ENCODE assay signal across 8 cellular contexts in genomic region chr12:6425588-6426531, GRCh38. TPM values are rescaled to one million over a fixed set of nuclear protein-coding genes. Genes with fewer than 3 reads are reported as not detected.
DNase-seq lines count a peak whose midpoint lies in the region; ATAC-seq lines count a peak whose summit lies in the region.

No MANE protein-coding gene starts in this region.

- 78 to 81% methylated on average over 23 of the region's 23 CpGs for WGBS in GM23248 (ENCODE audit: low coverage in 1 of 2, low lambda C conversion rate in 2 of 2, missing lambda C conversion rate in 2 of 2), 2 experiments

- H3F3A ChIP-seq in GM23248 (ENCODE audit: insufficient read depth), result peaks cover 13% of the 10 kb centered on the region

- H3K27ac Mint-ChIP-seq in activated naive CD8-positive, alpha-beta T cell, result peak overlapping the region; percentile 99
- H3K27ac Mint-ChIP-seq in naive thymus-derived CD8-positive, alpha-beta T cell, result peak overlapping the region; percentile 98 to 100 (median 99)

- in situ Hi-C loops in GM23248 (cut with MboI), result no loop called here

- H3K27ac ChIP-seq in GM23248, result no peak overlapping the region

- H3K4me3 ChIP-seq in GM23248, result no peak overlapping the region

- peak overlapping the region; percentile 84 for H3K4me3 Mint-ChIP-seq in activated naive CD8-positive, alpha-beta T cell
- peak overlapping the region in 8 of 10 donors; percentile 19 to 89 (median 70) for H3K4me3 Mint-ChIP-seq in naive thymus-derived CD8-positive, alpha-beta T cell

- no peaks in the 10 kb centered on the region for H4K20me1 ChIP-seq in GM23248 (ENCODE audit: insufficient read depth)

- no peak overlapping the region for H2AFZ ChIP-seq in GM23248

- H3K9me3 Mint-ChIP-seq in activated naive CD8-positive, alpha-beta T cell (ENCODE audit: low read depth), result no peaks in the 10 kb centered on the region
- no peaks in the 10 kb centered on the region for H3K9me3 Mint-ChIP-seq in naive thymus-derived CD8-positive, alpha-beta T cell

- peaks cover 10% of the 10 kb centered on the region for H3K4me1 ChIP-seq in GM23248 (ENCODE audit: insufficient read depth)

- H3K79me2 ChIP-seq in GM23248 (ENCODE audit: insufficient read depth), result no peaks in the 10 kb centered on the region

- peaks cover 63% of the 10 kb centered on the region for H3K4me1 Mint-ChIP-seq in activated naive CD8-positive, alpha-beta T cell (ENCODE audit: low read depth)
- H3K4me1 Mint-ChIP-seq in naive thymus-derived CD8-positive, alpha-beta T cell, result peaks cover 26 to 60% (median 50%) of the 10 kb centered on the region in 4 donors

- H3K27me3 Mint-ChIP-seq in activated naive CD8-positive, alpha-beta T cell, result no peaks in the 10 kb centered on the region
- no peaks in the 10 kb centered on the region for H3K27me3 Mint-ChIP-seq in naive thymus-derived CD8-positive, alpha-beta T cell

- no peaks in the 10 kb centered on the region for H3K36me3 ChIP-seq in GM23248 (ENCODE audit: low read depth)

- peak; percentile 31 for ATAC-seq in HG02798 (IDR thresholded peaks at IDR 0.05; ENCODE audit: poor library complexity, unreplicated experiment)
- ATAC-seq in naive thymus-derived CD8-positive, alpha-beta T cell, result no peak

- H3K9me3 ChIP-seq in GM23248 (ENCODE audit: low read depth), result no peaks in the 10 kb centered on the region

- POLR2A ChIA-PET in naive thymus-derived CD8-positive, alpha-beta T cell (lab: Charles Lee), result interaction anchor here (0.5 to 8.0 kb wide), 13 partner anchors 9 to 147 kb away, joined by 3 to 248 read pairs (median 12); partner anchors contain the start of genes CD27, GAPDH, TAPBPL and VAMP1

- H3K9ac ChIP-seq in GM23248, result no peak overlapping the region

- H3K36me3 Mint-ChIP-seq in activated naive CD8-positive, alpha-beta T cell, result peaks cover 2% of the 10 kb centered on the region
- no peaks in the 10 kb centered on the region for H3K36me3 Mint-ChIP-seq in naive thymus-derived CD8-positive, alpha-beta T cell

- H3K9me2 ChIP-seq in GM23248 (ENCODE audit: insufficient read depth), result no peaks in the 10 kb centered on the region

- no peak overlapping the region for H3K4me2 ChIP-seq in GM23248 (ENCODE audit: unreplicated experiment)

- H3K27me3 ChIP-seq in GM23248 (replicated peaks; ENCODE audit: insufficient read depth), result no peaks in the 10 kb centered on the region

- DNase-seq in Daoy (ENCODE audit: low read depth) (peak; percentile 18), GM23248 (no peak), NCI-H1417 (lab: John Stamatoyannopoulos, UW) (no peak), GM03348 (ENCODE audit: low spot score) (no peak), NCI-H526 treated with DMSO at 0.1 percent for 48 hours (lab: John Stamatoyannopoulos, UW) (no peak)
- peak in 3 of 10 donors; percentile 17 to 50 (median 21) for DNase-seq in naive thymus-derived CD8-positive, alpha-beta T cell

RNA-seq across cellular contexts. Expression of gene CD27, which starts 18.9 kb away (rescaled TPM):
- not detected in 2 replicates for total RNA-seq in Daoy (2014; rRNA removed; shearing (Covaris generic))
- 100 to 1,000 TPM; 149 to 150 TPM for total RNA-seq in naive thymus-derived CD8-positive, alpha-beta T cell
- 100 to 1,000 TPM; 391 to 632 (median 577) TPM for polyA plus RNA-seq in naive thymus-derived CD8-positive, alpha-beta T cell
- not detected in 2 replicates for total RNA-seq in GM23248 (2014; rRNA removed; shearing (Covaris generic))
- polyA plus RNA-seq in GM23248 (2016; fragmentation: Nextera tagmentation; extraction: Ambion mirVana), result 0.28 and 0.32 TPM in 2 replicates

RNA-seq across cellular contexts. Expression of gene TAPBPL, which starts 26.0 kb away (rescaled TPM):
- 4.0 and 10.9 TPM in 2 replicates for total RNA-seq in Daoy (2014; rRNA removed; shearing (Covaris generic))
- 10 to 100 TPM; 42.5 to 45.4 TPM for total RNA-seq in naive thymus-derived CD8-positive, alpha-beta T cell
- polyA plus RNA-seq in naive thymus-derived CD8-positive, alpha-beta T cell, result 100 to 1,000 TPM in 2 of 3 donors, 10 to 100 TPM in 1; 46.0 to 126 (median 106) TPM
- total RNA-seq in GM23248 (2014; rRNA removed; shearing (Covaris generic)), result 7.8 and 8.1 TPM in 2 replicates
- polyA plus RNA-seq in GM23248 (2016; fragmentation: Nextera tagmentation; extraction: Ambion mirVana), result 9.2 and 9.4 TPM in 2 replicates

RNA-seq across cellular contexts. Expression of gene LTBR, which starts 41.9 kb away (rescaled TPM):
- total RNA-seq in Daoy (2014; rRNA removed; shearing (Covaris generic)), result 29.8 and 49.0 TPM in 2 replicates
- under 1 TPM; 0.91 to 0.93 TPM for total RNA-seq in naive thymus-derived CD8-positive, alpha-beta T cell
- polyA plus RNA-seq in naive thymus-derived CD8-positive, alpha-beta T cell, result under 1 TPM in 1 of 3 donors, not detected in 2; 0.23 TPM
- 147 TPM in 2 replicates for total RNA-seq in GM23248 (2014; rRNA removed; shearing (Covaris generic))
- polyA plus RNA-seq in GM23248 (2016; fragmentation: Nextera tagmentation; extraction: Ambion mirVana), result 113 and 117 TPM in 2 replicates

RNA-seq across cellular contexts. Expression of gene VAMP1, which starts 44.6 kb away (rescaled TPM):
- total RNA-seq in Daoy (2014; rRNA removed; shearing (Covaris generic)), result 0.74 and 1.2 TPM in 2 replicates
- total RNA-seq in naive thymus-derived CD8-positive, alpha-beta T cell, result 10 to 100 TPM; 91.4 to 92.6 TPM
- 10 to 100 TPM in 2 of 3 donors, 1 to 10 TPM in 1; 9.7 to 13.6 (median 10.9) TPM for polyA plus RNA-seq in naive thymus-derived CD8-positive, alpha-beta T cell
- 5.0 and 17.3 TPM in 2 replicates for total RNA-seq in GM23248 (2014; rRNA removed; shearing (Covaris generic))
- 7.8 and 9.8 TPM in 2 replicates for polyA plus RNA-seq in GM23248 (2016; fragmentation: Nextera tagmentation; extraction: Ambion mirVana)

RNA-seq across cellular contexts. Expression of gene SCNN1A, which starts 50.5 kb away (rescaled TPM):
- 0.23 TPM in 1 of 2 replicates, not detected in the other for total RNA-seq in Daoy (2014; rRNA removed; shearing (Covaris generic))
- total RNA-seq in naive thymus-derived CD8-positive, alpha-beta T cell, result 1 to 10 TPM; 4.0 to 4.7 TPM
- under 1 TPM; 0.06 to 0.65 (median 0.23) TPM for polyA plus RNA-seq in naive thymus-derived CD8-positive, alpha-beta T cell
- total RNA-seq in GM23248 (2014; rRNA removed; shearing (Covaris generic)), result 0.76 TPM in 1 of 2 replicates, not detected in the other
- polyA plus RNA-seq in GM23248 (2016; fragmentation: Nextera tagmentation; extraction: Ambion mirVana), result 0.25 and 0.59 TPM in 2 replicates

Comparison
In these comparisons a context has a peak if more than half of its experiments do, and no peak if none do; other contexts are left out.
1. RNA of gene CD27, which starts 18.9 kb away (total RNA-seq): 149 to 150 TPM in naive thymus-derived CD8-positive, alpha-beta T cell; not detected in Daoy and not detected in GM23248; every median in the first group is over 100 times any median in the second.
2. RNA of gene LTBR, which starts 41.9 kb away (total RNA-seq): 147 TPM in GM23248 and 29.8 to 49.0 TPM in Daoy; 0.91 to 0.93 TPM in naive thymus-derived CD8-positive, alpha-beta T cell; every median in the first group is over 10 times any median in the second.